Comparison of ENCODE assay signal across 1 cellular context in the genomic region with DNA sequence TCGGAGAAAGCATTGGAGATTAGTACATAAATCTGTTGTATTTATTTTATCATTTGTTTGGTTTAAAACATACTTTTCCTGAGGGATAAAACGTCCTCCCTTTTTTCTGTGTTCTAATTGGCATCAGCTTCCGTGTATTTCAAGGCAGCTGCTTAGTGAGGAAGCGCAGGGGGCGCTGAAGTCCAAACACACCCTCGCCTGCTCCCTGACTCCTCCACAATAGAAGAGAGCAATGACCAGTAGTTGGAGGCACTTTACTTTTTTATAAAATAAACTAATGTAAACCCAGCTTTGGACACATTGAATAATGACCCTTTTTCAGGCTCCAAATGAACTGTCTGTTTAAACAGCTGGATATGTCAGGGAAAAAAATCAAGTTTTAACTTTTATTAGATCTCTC.
TF ChIP-seq lines count a peak whose summit lies in the region.

No MANE protein-coding gene starts in this region.

TF ChIP-seq in GM23338, 12 proteins besides CTCF, POLR2A, EP300 and RAD21:
- TF ChIP-seq, protein P1, sequence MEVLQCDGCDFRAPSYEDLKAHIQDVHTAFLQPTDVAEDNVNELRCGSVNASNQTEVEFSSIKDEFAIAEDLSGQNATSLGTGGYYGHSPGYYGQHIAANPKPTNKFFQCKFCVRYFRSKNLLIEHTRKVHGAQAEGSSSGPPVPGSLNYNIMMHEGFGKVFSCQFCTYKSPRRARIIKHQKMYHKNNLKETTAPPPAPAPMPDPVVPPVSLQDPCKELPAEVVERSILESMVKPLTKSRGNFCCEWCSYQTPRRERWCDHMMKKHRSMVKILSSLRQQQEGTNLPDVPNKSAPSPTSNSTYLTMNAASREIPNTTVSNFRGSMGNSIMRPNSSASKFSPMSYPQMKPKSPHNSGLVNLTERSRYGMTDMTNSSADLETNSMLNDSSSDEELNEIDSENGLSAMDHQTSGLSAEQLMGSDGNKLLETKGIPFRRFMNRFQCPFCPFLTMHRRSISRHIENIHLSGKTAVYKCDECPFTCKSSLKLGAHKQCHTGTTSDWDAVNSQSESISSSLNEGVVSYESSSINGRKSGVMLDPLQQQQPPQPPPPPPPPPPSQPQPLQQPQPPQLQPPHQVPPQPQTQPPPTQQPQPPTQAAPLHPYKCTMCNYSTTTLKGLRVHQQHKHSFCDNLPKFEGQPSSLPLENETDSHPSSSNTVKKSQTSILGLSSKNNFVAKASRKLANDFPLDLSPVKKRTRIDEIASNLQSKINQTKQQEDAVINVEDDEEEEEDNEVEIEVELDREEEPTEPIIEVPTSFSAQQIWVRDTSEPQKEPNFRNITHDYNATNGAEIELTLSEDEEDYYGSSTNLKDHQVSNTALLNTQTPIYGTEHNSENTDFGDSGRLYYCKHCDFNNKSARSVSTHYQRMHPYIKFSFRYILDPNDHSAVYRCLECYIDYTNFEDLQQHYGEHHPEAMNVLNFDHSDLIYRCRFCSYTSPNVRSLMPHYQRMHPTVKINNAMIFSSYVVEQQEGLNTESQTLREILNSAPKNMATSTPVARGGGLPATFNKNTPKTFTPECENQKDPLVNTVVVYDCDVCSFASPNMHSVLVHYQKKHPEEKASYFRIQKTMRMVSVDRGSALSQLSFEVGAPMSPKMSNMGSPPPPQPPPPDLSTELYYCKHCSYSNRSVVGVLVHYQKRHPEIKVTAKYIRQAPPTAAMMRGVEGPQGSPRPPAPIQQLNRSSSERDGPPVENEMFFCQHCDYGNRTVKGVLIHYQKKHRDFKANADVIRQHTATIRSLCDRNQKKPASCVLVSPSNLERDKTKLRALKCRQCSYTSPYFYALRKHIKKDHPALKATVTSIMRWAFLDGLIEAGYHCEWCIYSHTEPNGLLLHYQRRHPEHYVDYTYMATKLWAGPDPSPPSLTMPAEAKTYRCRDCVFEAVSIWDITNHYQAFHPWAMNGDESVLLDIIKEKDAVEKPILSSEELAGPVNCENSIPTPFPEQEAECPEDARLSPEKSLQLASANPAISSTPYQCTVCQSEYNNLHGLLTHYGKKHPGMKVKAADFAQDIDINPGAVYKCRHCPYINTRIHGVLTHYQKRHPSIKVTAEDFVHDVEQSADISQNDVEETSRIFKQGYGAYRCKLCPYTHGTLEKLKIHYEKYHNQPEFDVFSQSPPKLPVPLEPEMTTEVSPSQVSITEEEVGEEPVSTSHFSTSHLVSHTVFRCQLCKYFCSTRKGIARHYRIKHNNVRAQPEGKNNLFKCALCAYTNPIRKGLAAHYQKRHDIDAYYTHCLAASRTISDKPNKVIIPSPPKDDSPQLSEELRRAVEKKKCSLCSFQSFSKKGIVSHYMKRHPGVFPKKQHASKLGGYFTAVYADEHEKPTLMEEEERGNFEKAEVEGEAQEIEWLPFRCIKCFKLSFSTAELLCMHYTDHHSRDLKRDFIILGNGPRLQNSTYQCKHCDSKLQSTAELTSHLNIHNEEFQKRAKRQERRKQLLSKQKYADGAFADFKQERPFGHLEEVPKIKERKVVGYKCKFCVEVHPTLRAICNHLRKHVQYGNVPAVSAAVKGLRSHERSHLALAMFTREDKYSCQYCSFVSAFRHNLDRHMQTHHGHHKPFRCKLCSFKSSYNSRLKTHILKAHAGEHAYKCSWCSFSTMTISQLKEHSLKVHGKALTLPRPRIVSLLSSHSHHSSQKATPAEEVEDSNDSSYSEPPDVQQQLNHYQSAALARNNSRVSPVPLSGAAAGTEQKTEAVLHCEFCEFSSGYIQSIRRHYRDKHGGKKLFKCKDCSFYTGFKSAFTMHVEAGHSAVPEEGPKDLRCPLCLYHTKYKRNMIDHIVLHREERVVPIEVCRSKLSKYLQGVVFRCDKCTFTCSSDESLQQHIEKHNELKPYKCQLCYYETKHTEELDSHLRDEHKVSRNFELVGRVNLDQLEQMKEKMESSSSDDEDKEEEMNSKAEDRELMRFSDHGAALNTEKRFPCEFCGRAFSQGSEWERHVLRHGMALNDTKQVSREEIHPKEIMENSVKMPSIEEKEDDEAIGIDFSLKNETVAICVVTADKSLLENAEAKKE (CRISPR knock-in tag; IDR thresholded peaks at IDR 0.05): no peak
